34 cellular contexts compared by ENCODE assay signal in genomic region chr2:29452036-29452435, GRCh38.
"Had no signal": no experiment of that assay in that cellular context is flagged by ENCODE, and none has a peak within 500 bp of the region (broad histone marks: within the 10 kb centered on the region; RNA-seq: fewer than 3 reads in every experiment).

No MANE protein-coding gene starts in this region.

- H3K4me3 ChIP-seq: MG63 had no signal

- H3K9me3 ChIP-seq: MG63 had no signal

- H3K36me3 ChIP-seq: MG63 had no signal

- H3K27ac ChIP-seq: KMS-11 had no signal

- H3K27me3 ChIP-seq: MG63 had no signal

- DNase-seq: Karpas-422, Kasumi-1, MG63, MM.1S, MV-4-11, NCI-H1048, NCI-H1092, NCI-H1092 treated with DMSO at 0.1 percent for 48 hours, NCI-H1105, NCI-H1105 treated with DMSO at 0.1 percent for 48 hours, NCI-H1417, NCI-H1417 treated with DMSO at 0.1 percent for 48 hours, NCI-H1436, NCI-H1436 treated with DMSO at 0.1 percent for 48 hours, NCI-H146, NCI-H1694, NCI-H1694 treated with DMSO at 0.1 percent for 48 hours, NCI-H187, NCI-H187 treated with DMSO at 0.1 percent for 48 hours, NCI-H1930, NCI-H2029, NCI-H2029 treated with DMSO at 0.1 percent for 48 hours, NCI-H2081, NCI-H2081 treated with DMSO at 0.1 percent for 48 hours, NCI-H2107, NCI-H2171, NCI-H2171 treated with DMSO at 0.1 percent for 48 hours, NCI-H2227 treated with DMSO at 0.1 percent for 48 hours, NCI-H226, NCI-H345, NCI-H446, NCI-H446 treated with DMSO at 0.1 percent for 48 hours, NCI-H510A had no signal
